Comparison of ENCODE assay signal across 8 cellular contexts in the genomic region with DNA sequence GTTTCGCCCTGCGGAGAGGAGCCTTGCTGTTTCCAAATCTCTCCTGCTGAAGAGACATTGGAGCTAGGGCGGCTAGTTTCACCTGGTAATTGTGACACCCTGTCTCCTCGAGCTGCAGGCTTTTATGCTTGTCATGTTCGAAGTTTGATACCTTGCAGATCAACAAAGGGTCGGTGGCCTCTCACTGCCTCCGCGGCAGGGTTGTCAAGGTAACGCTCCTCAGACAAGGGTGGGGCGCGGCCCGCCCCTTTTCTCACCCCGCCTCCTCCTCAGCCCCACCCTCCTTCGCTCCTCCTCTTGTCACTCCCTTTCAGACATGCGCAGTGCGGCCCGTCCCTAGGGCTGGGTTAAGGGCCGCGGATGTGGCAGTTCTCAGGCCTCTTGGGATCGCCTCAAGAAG. TPM values are rescaled to one million over a fixed set of nuclear protein-coding genes. Genes with fewer than 3 reads are reported as not detected.
A peak's percentile ranks its signal among the peaks of the same experiment; 100 is the strongest.
DNase-seq lines count a peak whose midpoint lies in the region; ATAC-seq and TF ChIP-seq lines count a peak whose summit lies in the region.
"Not testable (repeated sequence)": the region's sequence is repeated elsewhere in the genome, so short reads cannot be mapped to it uniquely, and the experiment has no call there.

No MANE protein-coding gene starts in this region.

- H3K27ac ChIP-seq in CD8-positive, alpha-beta T cell (ENCODE audit: low read depth, low read length); naive thymus-derived CD4-positive, alpha-beta T cell (ENCODE audit: low read depth, low read length): not testable (repeated sequence)

- not testable (repeated sequence) for H3K27me3 ChIP-seq in CD8-positive, alpha-beta T cell (ENCODE audit: insufficient read depth, low read length); naive thymus-derived CD4-positive, alpha-beta T cell (ENCODE audit: control insufficient read depth in 2 of 2, insufficient read depth in 2 of 2, low read length in 2 of 2)

- ATAC-seq in CD8-positive, alpha-beta T cell; Right ventricle myocardium superior (ENCODE audit: poor library complexity); naive thymus-derived CD4-positive, alpha-beta T cell; stimulated activated naive B cell treated with anti-CD40 and anti-IgM and Interleukin-4, amounts not matched to agents 10 μg/mL and 1 μg/mL and 100 μg/mL, for 72 hours (replicated peaks): not testable (repeated sequence)

- not testable (repeated sequence) for H3K4me3 Mint-ChIP-seq in CD8-positive, alpha-beta T cell; naive thymus-derived CD4-positive, alpha-beta T cell
- peak overlapping the region; percentile 51 to 52 for H3K4me3 Mint-ChIP-seq in stimulated activated naive B cell treated with anti-CD40 and anti-IgM and Interleukin-4, amounts not matched to agents 10 μg/mL and 1 μg/mL and 100 μg/mL, for 72 hours

- H3K36me3 ChIP-seq in CD8-positive, alpha-beta T cell (ENCODE audit: insufficient read depth, low read length); naive thymus-derived CD4-positive, alpha-beta T cell (ENCODE audit: control insufficient read depth in 2 of 3, insufficient read depth in 3 of 3, low read length in 3 of 3): not testable (repeated sequence)

- not testable (repeated sequence) for H3K27me3 Mint-ChIP-seq in CD8-positive, alpha-beta T cell (ENCODE audit: low read depth); naive thymus-derived CD4-positive, alpha-beta T cell; stimulated activated naive B cell treated with anti-CD40 and anti-IgM and Interleukin-4, amounts not matched to agents 10 μg/mL and 1 μg/mL and 100 μg/mL, for 72 hours

- CTCF ChIA-PET in CD8-positive, alpha-beta T cell (lab: Charles Lee); naive thymus-derived CD4-positive, alpha-beta T cell (lab: Charles Lee): not testable (repeated sequence)

- peak in 5 of 7 experiments; percentile 11 to 47 (median 28) for DNase-seq in CD8-positive, alpha-beta T cell
- DNase-seq in activated CD4-positive, CD25-positive, alpha-beta regulatory T cell treated with anti-CD3 and anti-CD28 coated beads, Interleukin-2, amount 50 U/mL, for 16 hours (ENCODE audit: low read depth, low spot score), result peak; percentile 6
- DNase-seq in activated CD8-positive, alpha-beta memory T cell treated with anti-CD3 and anti-CD28 coated beads for 24 hours, result peak; percentile 51
- DNase-seq in activated naive CD4-positive, alpha-beta T cell treated with anti-CD3 and anti-CD28 coated beads, Interleukin-2, amount 50 U/mL, for 16 hours, result peak; percentile 11
- DNase-seq in Right ventricle myocardium superior, result peak; percentile 44
- DNase-seq in naive thymus-derived CD4-positive, alpha-beta T cell, result peak in 6 of 9 donors; percentile 11 to 62 (median 48)
- peak; percentile 24 for DNase-seq in stimulated activated CD4-positive, alpha-beta T cell treated with anti-CD3 and anti-CD28 coated beads, Interleukin-4, amount 100 ng/mL, for 1 hour
- not testable (repeated sequence) for DNase-seq in stimulated activated naive B cell treated with anti-CD40 and anti-IgM and Interleukin-4, amounts not matched to agents 10 μg/mL and 1 μg/mL and 100 μg/mL, for 72 hours

- POLR2A ChIA-PET in CD8-positive, alpha-beta T cell (lab: Charles Lee); naive thymus-derived CD4-positive, alpha-beta T cell (lab: Charles Lee): not testable (repeated sequence)

- not testable (repeated sequence) for H3K4me1 ChIP-seq in CD8-positive, alpha-beta T cell (ENCODE audit: insufficient read depth, low read length); naive thymus-derived CD4-positive, alpha-beta T cell (ENCODE audit: control insufficient read depth in 2 of 2, insufficient read depth in 2 of 2, low read length in 2 of 2)

- not testable (repeated sequence) for H3K4me3 ChIP-seq in CD8-positive, alpha-beta T cell (ENCODE audit: low read depth, low read length); naive thymus-derived CD4-positive, alpha-beta T cell (ENCODE audit: low read length)

- intact Hi-C loops in CD8-positive, alpha-beta T cell (cut with DNase I, micrococcal nuclease); Right ventricle myocardium superior (cut with DNase I); naive thymus-derived CD4-positive, alpha-beta T cell (cut with micrococcal nuclease): not testable (repeated sequence)

- H3K27ac Mint-ChIP-seq in CD8-positive, alpha-beta T cell; naive thymus-derived CD4-positive, alpha-beta T cell; stimulated activated naive B cell treated with anti-CD40 and anti-IgM and Interleukin-4, amounts not matched to agents 10 μg/mL and 1 μg/mL and 100 μg/mL, for 72 hours: not testable (repeated sequence)

- not testable (repeated sequence) for H3K9me3 Mint-ChIP-seq in CD8-positive, alpha-beta T cell; naive thymus-derived CD4-positive, alpha-beta T cell; stimulated activated naive B cell treated with anti-CD40 and anti-IgM and Interleukin-4, amounts not matched to agents 10 μg/mL and 1 μg/mL and 100 μg/mL, for 72 hours

- not testable (repeated sequence) for H3K9me3 ChIP-seq in CD8-positive, alpha-beta T cell (ENCODE audit: low read length); naive thymus-derived CD4-positive, alpha-beta T cell (ENCODE audit: control insufficient read depth in 2 of 3, low read length in 3 of 3)

- not testable (repeated sequence) for TF ChIP-seq CTCF in CD8-positive, alpha-beta T cell (IDR thresholded peaks at IDR 0.05)

- not testable (repeated sequence) for H3K4me1 Mint-ChIP-seq in CD8-positive, alpha-beta T cell (ENCODE audit: low read depth); naive thymus-derived CD4-positive, alpha-beta T cell; stimulated activated naive B cell treated with anti-CD40 and anti-IgM and Interleukin-4, amounts not matched to agents 10 μg/mL and 1 μg/mL and 100 μg/mL, for 72 hours

- H3K36me3 Mint-ChIP-seq in CD8-positive, alpha-beta T cell; naive thymus-derived CD4-positive, alpha-beta T cell; stimulated activated naive B cell treated with anti-CD40 and anti-IgM and Interleukin-4, amounts not matched to agents 10 μg/mL and 1 μg/mL and 100 μg/mL, for 72 hours: not testable (repeated sequence)

RNA-seq across cellular contexts. Expression of a gene that starts 0.4 kb away (rescaled TPM):
- not detected for total RNA-seq in CD8-positive, alpha-beta T cell
- total RNA-seq in Right ventricle myocardium superior, result 0.89 TPM
- under 1 TPM in 1 of 5 experiments, not detected in 4; 0.65 TPM for total RNA-seq in naive thymus-derived CD4-positive, alpha-beta T cell
- polyA plus RNA-seq in naive thymus-derived CD4-positive, alpha-beta T cell, result 1 to 10 TPM in 1 of 2 donors, not detected in 1; 1.4 TPM
